19 cellular contexts compared by ENCODE assay signal in genomic region chr9:5718296-5719032, GRCh38.
DNase-seq lines count a peak whose midpoint lies in the region; ATAC-seq lines count a peak whose summit lies in the region.
"Had no signal": no experiment of that assay in that cellular context is flagged by ENCODE, and none has a peak within 500 bp of the region (broad histone marks: within the 10 kb centered on the region; RNA-seq: fewer than 3 reads in every experiment).

No MANE protein-coding gene starts in this region.

- peak overlapping the region; percentile 71 for H3K27ac ChIP-seq in SJCRH30
- H3K27ac ChIP-seq: foreskin keratinocyte, sigmoid colon had no signal

- H3K9me3 Mint-ChIP-seq in activated T-cell treated with anti-CD3 and anti-CD28 coated beads, Interleukin-2, amount 50 U/mL, for 72 hours, result peaks cover 4 to 6% of the 10 kb centered on the region in 2 donors
- peaks cover 3% of the 10 kb centered on the region for H3K9me3 Mint-ChIP-seq in stimulated activated memory B cell treated with anti-CD40 and anti-IgM and Interleukin-4, amounts not matched to agents 10 μg/mL and 1 μg/mL and 100 μg/mL, for 72 hours
- H3K9me3 Mint-ChIP-seq in activated T-cell treated with anti-CD3 and anti-CD28 coated beads, Interleukin-2, amount 50 U/mL, for 24 hours, result peaks cover 5% of the 10 kb centered on the region

- H3K27ac Mint-ChIP-seq in activated T-cell treated with anti-CD3 and anti-CD28 coated beads, Interleukin-2, amount 50 U/mL, for 72 hours, result peak overlapping the region; percentile 5
- peak overlapping the region; percentile 50 for H3K27ac Mint-ChIP-seq in stimulated activated memory B cell treated with anti-CD40 and anti-IgM and Interleukin-4, amounts not matched to agents 10 μg/mL and 1 μg/mL and 100 μg/mL, for 72 hours
- H3K27ac Mint-ChIP-seq in activated T-cell treated with anti-CD3 and anti-CD28 coated beads, Interleukin-2, amount 50 U/mL, for 24 hours, result no peak overlapping the region

- H3K9me3 ChIP-seq in SJCRH30 (replicated peaks), result 0 out of 2 replicates have a peak, but pooled peaks cover 5% of the 10 kb centered on the region
- H3K9me3 ChIP-seq: sigmoid colon had no signal

- no peak overlapping the region for H3K4me3 ChIP-seq in SJCRH30
- H3K4me3 ChIP-seq: K562, sigmoid colon had no signal

- peaks cover 15 to 32% of the 10 kb centered on the region in 2 donors for H3K36me3 Mint-ChIP-seq in activated T-cell treated with anti-CD3 and anti-CD28 coated beads, Interleukin-2, amount 50 U/mL, for 72 hours (ENCODE audit: insufficient read depth in 2 of 2)
- H3K36me3 Mint-ChIP-seq in stimulated activated memory B cell treated with anti-CD40 and anti-IgM and Interleukin-4, amounts not matched to agents 10 μg/mL and 1 μg/mL and 100 μg/mL, for 72 hours, result peaks cover 58% of the 10 kb centered on the region
- H3K36me3 Mint-ChIP-seq in activated T-cell treated with anti-CD3 and anti-CD28 coated beads, Interleukin-2, amount 50 U/mL, for 24 hours (ENCODE audit: low read depth), result peaks cover 74% of the 10 kb centered on the region

- H3K4me3 Mint-ChIP-seq in activated T-cell treated with anti-CD3 and anti-CD28 coated beads, Interleukin-2, amount 50 U/mL, for 72 hours, result no peak overlapping the region
- H3K4me3 Mint-ChIP-seq in stimulated activated memory B cell treated with anti-CD40 and anti-IgM and Interleukin-4, amounts not matched to agents 10 μg/mL and 1 μg/mL and 100 μg/mL, for 72 hours, result no peak overlapping the region
- H3K4me3 Mint-ChIP-seq in activated T-cell treated with anti-CD3 and anti-CD28 coated beads, Interleukin-2, amount 50 U/mL, for 24 hours, result no peak overlapping the region

- H3K27me3 Mint-ChIP-seq in activated T-cell treated with anti-CD3 and anti-CD28 coated beads, Interleukin-2, amount 50 U/mL, for 72 hours (ENCODE audit: low read depth), result no peaks in the 10 kb centered on the region
- H3K27me3 Mint-ChIP-seq in stimulated activated memory B cell treated with anti-CD40 and anti-IgM and Interleukin-4, amounts not matched to agents 10 μg/mL and 1 μg/mL and 100 μg/mL, for 72 hours, result no peaks in the 10 kb centered on the region
- no peaks in the 10 kb centered on the region for H3K27me3 Mint-ChIP-seq in activated T-cell treated with anti-CD3 and anti-CD28 coated beads, Interleukin-2, amount 50 U/mL, for 24 hours

- H3K36me3 ChIP-seq in SJCRH30, result peaks cover 33% of the 10 kb centered on the region

- H3K27me3 ChIP-seq in SJCRH30, result no peaks in the 10 kb centered on the region
- H3K27me3 ChIP-seq: foreskin keratinocyte, sigmoid colon had no signal

- H3K4me1 ChIP-seq in SJCRH30, result peaks cover 10% of the 10 kb centered on the region
- H3K4me1 ChIP-seq: foreskin keratinocyte had no signal

- ATAC-seq in activated T-cell treated with anti-CD3 and anti-CD28 coated beads, Interleukin-2, amount 50 U/mL, for 72 hours (replicated peaks in 1 of 2), result no peak
- ATAC-seq in stimulated activated memory B cell treated with anti-CD40 and anti-IgM and Interleukin-4, amounts not matched to agents 10 μg/mL and 1 μg/mL and 100 μg/mL, for 72 hours, result no peak
- no peak for ATAC-seq in GM21447 (IDR thresholded peaks at IDR 0.05; ENCODE audit: unreplicated experiment)
- ATAC-seq: foreskin keratinocyte, HCT116, K562 had no signal

- peaks cover 8% of the 10 kb centered on the region for H3K4me1 Mint-ChIP-seq in activated T-cell treated with anti-CD3 and anti-CD28 coated beads, Interleukin-2, amount 50 U/mL, for 72 hours (ENCODE audit: low read depth)
- peaks cover 11% of the 10 kb centered on the region for H3K4me1 Mint-ChIP-seq in stimulated activated memory B cell treated with anti-CD40 and anti-IgM and Interleukin-4, amounts not matched to agents 10 μg/mL and 1 μg/mL and 100 μg/mL, for 72 hours
- peaks cover 16% of the 10 kb centered on the region for H3K4me1 Mint-ChIP-seq in activated T-cell treated with anti-CD3 and anti-CD28 coated beads, Interleukin-2, amount 50 U/mL, for 24 hours (ENCODE audit: low read depth)

- no peak for DNase-seq in activated T-cell treated with anti-CD3 and anti-CD28 coated beads, Interleukin-2, amount 50 U/mL, for 72 hours
- no peak for DNase-seq in activated T-cell treated with anti-CD3 and anti-CD28 coated beads for 4 hours
- peak; percentile 3 to 54 for DNase-seq in SJCRH30
- DNase-seq in fibroblast of peridontal ligament (ENCODE audit: extremely low read depth), result peak; percentile 75
- DNase-seq in mucosa of gallbladder (ENCODE audit: low spot score), result no peak
- no peak for DNase-seq in activated T-cell treated with anti-CD3 and anti-CD28 coated beads, Interleukin-2, amount 50 U/mL, for 24 hours
- DNase-seq: activated CD4-positive, alpha-beta T cell treated with anti-CD3 and anti-CD28 coated beads for 48 hours; activated T-cell treated with anti-CD3 and anti-CD28 coated beads, Interleukin-2, amount 50 U/mL, for 48 hours; anterior cingulate cortex; foreskin keratinocyte; NCI-H187 treated with DMSO at 0.1 percent for 48 hours; NK-92 treated with Interleukin-12 subunit alpha and Interleukin-12 subunit beta, amount 100 ng/mL, for 24 hours; SHP77; sigmoid colon; stimulated activated naive CD4-positive, alpha-beta T cell had no signal

Comparison
In these comparisons a context has a peak if more than half of its experiments do, and no peak if none do; other contexts are left out.
1. DNase-seq: peak in SJCRH30 (2 of 2) and fibroblast of peridontal ligament (single experiment); none in activated T-cell treated with anti-CD3 and anti-CD28 coated beads, Interleukin-2, amount 50 U/mL, for 72 hours (0 of 2), activated T-cell treated with anti-CD3 and anti-CD28 coated beads for 4 hours (single experiment), mucosa of gallbladder (single experiment) and activated T-cell treated with anti-CD3 and anti-CD28 coated beads, Interleukin-2, amount 50 U/mL, for 24 hours (single experiment).